8 cellular contexts compared by ENCODE assay signal in genomic region chr21:34974162-34974981, GRCh38.
A peak's percentile ranks its signal among the peaks of the same experiment; 100 is the strongest.
DNase-seq lines count a peak whose midpoint lies in the region; ATAC-seq, FAIRE-seq and TF ChIP-seq lines count a peak whose summit lies in the region.

No MANE protein-coding gene starts in this region.

- no peak for TF ChIP-seq CTCF in natural killer cell (IDR thresholded peaks at IDR 0.05)

- peak overlapping the region; percentile 87 for H3K27ac Mint-ChIP-seq in activated CD4-positive, alpha-beta T cell treated with anti-CD3 and anti-CD28 coated beads, Interleukin-2, amount 10 ng/mL, durations not matched to agents 7 days and 5 days
- H3K27ac Mint-ChIP-seq in natural killer cell = peak overlapping the region; percentile 72 to 79

- DNase-seq in GM19239 (ENCODE audit: insufficient read length, low spot score) = peak; percentile 59
- DNase-seq in activated CD4-positive, alpha-beta T cell treated with anti-CD3 and anti-CD28 coated beads, Interleukin-2, amount 10 ng/mL, durations not matched to agents 7 days and 5 days = peak; percentile 68
- DNase-seq in natural killer cell = peak; percentile 31
- DNase-seq in inferior parietal cortex (ENCODE audit: extremely low spot score) = no peak
- no peak for DNase-seq in DMS153 (lab: John Stamatoyannopoulos, UW)
- DNase-seq in GOT3 (lab: John Stamatoyannopoulos, UW) = no peak
- no peak for DNase-seq in NCI-H1417 (lab: John Stamatoyannopoulos, UW)

- H3K27me3 Mint-ChIP-seq in activated CD4-positive, alpha-beta T cell treated with anti-CD3 and anti-CD28 coated beads, Interleukin-2, amount 10 ng/mL, durations not matched to agents 7 days and 5 days = peaks cover 28% of the 10 kb centered on the region
- H3K27me3 Mint-ChIP-seq in natural killer cell (ENCODE audit: low read depth in 2 of 2) = peaks cover 0 to 5% of the 10 kb centered on the region in 2 donors

- ATAC-seq in HG03060 (IDR thresholded peaks at IDR 0.05; ENCODE audit: low read depth, unreplicated experiment) (peak; percentile 82), natural killer cell (peak; percentile 59 to 90 (median 81))

- peaks cover 6% of the 10 kb centered on the region for H3K9me3 Mint-ChIP-seq in activated CD4-positive, alpha-beta T cell treated with anti-CD3 and anti-CD28 coated beads, Interleukin-2, amount 10 ng/mL, durations not matched to agents 7 days and 5 days
- H3K9me3 Mint-ChIP-seq in natural killer cell = no peaks in the 10 kb centered on the region

- POLR2A ChIA-PET in activated CD4-positive, alpha-beta T cell treated with anti-CD3 and anti-CD28 coated beads, Interleukin-2, amount 10 ng/mL, durations not matched to agents 7 days and 5 days (lab: Charles Lee) = interaction anchor here (0.5 to 1.0 kb wide), 6 partner anchors 9 to 301 kb away, joined by 3 to 4 read pairs (median 3); no protein-coding TSS in a partner anchor

- FAIRE-seq in GM19239 (lab: Jason Lieb, UNC) = peak; percentile 94

- CTCF ChIA-PET in activated CD4-positive, alpha-beta T cell treated with anti-CD3 and anti-CD28 coated beads, Interleukin-2, amount 10 ng/mL, durations not matched to agents 7 days and 5 days (lab: Charles Lee) = interaction anchor here (0.8 to 3.0 kb wide), 13 partner anchors 9 to 200 kb away, joined by 3 to 15 read pairs (median 5); no protein-coding TSS in a partner anchor

- peaks cover 62% of the 10 kb centered on the region for H3K36me3 Mint-ChIP-seq in activated CD4-positive, alpha-beta T cell treated with anti-CD3 and anti-CD28 coated beads, Interleukin-2, amount 10 ng/mL, durations not matched to agents 7 days and 5 days (ENCODE audit: low read depth)
- peaks cover 2% of the 10 kb centered on the region for H3K36me3 Mint-ChIP-seq in natural killer cell

- H3K4me3 Mint-ChIP-seq in activated CD4-positive, alpha-beta T cell treated with anti-CD3 and anti-CD28 coated beads, Interleukin-2, amount 10 ng/mL, durations not matched to agents 7 days and 5 days = peak overlapping the region; percentile 65
- peak overlapping the region; percentile 86 for H3K4me3 Mint-ChIP-seq in natural killer cell

- H3K4me1 Mint-ChIP-seq in activated CD4-positive, alpha-beta T cell treated with anti-CD3 and anti-CD28 coated beads, Interleukin-2, amount 10 ng/mL, durations not matched to agents 7 days and 5 days = peaks cover 72% of the 10 kb centered on the region
- H3K4me1 Mint-ChIP-seq in natural killer cell = peaks cover 71 to 73% of the 10 kb centered on the region in 2 donors

- intact Hi-C loops in natural killer cell (cut with micrococcal nuclease) = loop anchor here (2.0 kb wide), 1 partner anchor 52 kb away; no protein-coding TSS in a partner anchor

Comparison
In these comparisons a context has a peak if more than half of its experiments do, and no peak if none do; other contexts are left out.
1. DNase-seq: peak in GM19239 (single experiment), activated CD4-positive, alpha-beta T cell treated with anti-CD3 and anti-CD28 coated beads, Interleukin-2, amount 10 ng/mL, durations not matched to agents 7 days and 5 days (single experiment) and natural killer cell (single experiment); none in inferior parietal cortex (single experiment), DMS153 (single experiment), GOT3 (single experiment) and NCI-H1417 (0 of 3).